9 cellular contexts compared by ENCODE assay signal in the genomic region with DNA sequence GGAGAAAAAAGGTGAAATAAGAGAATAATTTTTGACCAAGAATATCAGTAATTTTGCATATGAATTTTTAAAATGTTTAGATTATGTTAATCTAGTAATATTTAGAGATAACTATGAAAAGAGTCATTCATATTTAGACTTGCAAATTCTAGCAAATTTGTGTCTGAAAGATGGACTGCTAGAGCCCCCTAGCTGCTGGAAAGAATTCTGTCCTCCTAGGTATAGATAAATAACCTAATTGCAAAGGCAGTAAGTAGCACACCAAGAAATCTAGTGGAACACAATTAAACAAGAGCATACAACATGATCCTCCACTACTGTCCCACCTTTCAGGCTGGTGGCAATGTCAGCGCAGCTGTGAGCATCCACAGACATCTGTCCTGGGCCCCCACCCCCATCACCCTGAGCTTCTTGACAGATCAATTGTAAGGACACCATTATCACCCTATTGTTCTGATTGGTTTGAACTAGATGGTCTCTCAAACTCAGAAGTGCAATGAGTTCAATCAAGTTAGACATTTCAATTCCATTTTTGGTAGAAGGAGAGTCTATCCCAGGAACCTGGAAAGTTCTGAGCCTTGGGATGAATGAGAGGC. TPM values are rescaled to one million over a fixed set of nuclear protein-coding genes. Genes with fewer than 3 reads are reported as not detected.
DNase-seq lines count a peak whose midpoint lies in the region; ATAC-seq and TF ChIP-seq lines count a peak whose summit lies in the region.
"Had no signal": no experiment of that assay in that cellular context is flagged by ENCODE, and none has a peak within 500 bp of the region (broad histone marks: within the 10 kb centered on the region; RNA-seq: fewer than 3 reads in every experiment).

No MANE protein-coding gene starts in this region.

- DNase-seq in AG10803 (ENCODE audit: low read depth) (peak; percentile 69), NCI-H82 (lab: John Stamatoyannopoulos, UW) (peak; percentile 61), chondrocyte (ENCODE audit: low spot score) (no peak), lung (ENCODE audit: low spot score) (no peak), immature natural killer cell (no peak)

- TF ChIP-seq CTCF in AG10803 (conservative IDR thresholded peaks at IDR 0.05; ENCODE audit: low read length) (peak; percentile 87), chondrocyte (IDR thresholded peaks at IDR 0.05) (peak; percentile 95), lung (IDR thresholded peaks at IDR 0.05; ENCODE audit: control extremely low read depth, extremely low read depth) (no peak)

- no peaks in the 10 kb centered on the region for H3K9me3 ChIP-seq in lung (ENCODE audit: control insufficient read depth in 2 of 2, insufficient read depth in 1 of 2, low read length in 1 of 2)

- no peaks in the 10 kb centered on the region for H3K4me1 ChIP-seq in lung (ENCODE audit: control insufficient read depth in 2 of 2, insufficient read depth in 2 of 2, low read length in 2 of 2)

- H3K4me1 Mint-ChIP-seq in chondrocyte (ENCODE audit: low read depth) (peaks cover 2% of the 10 kb centered on the region), immature natural killer cell (no peaks in the 10 kb centered on the region)
- H3K4me1 Mint-ChIP-seq: central memory CD8-positive, alpha-beta T cell had no signal

- H3K4me3 Mint-ChIP-seq in chondrocyte (ENCODE audit: unreplicated experiment) (no peak overlapping the region), immature natural killer cell (no peak overlapping the region)
- H3K4me3 Mint-ChIP-seq: central memory CD8-positive, alpha-beta T cell had no signal

- H3K27me3 Mint-ChIP-seq in chondrocyte (ENCODE audit: low read depth), result no peaks in the 10 kb centered on the region
- H3K27me3 Mint-ChIP-seq in immature natural killer cell (ENCODE audit: low read depth in 3 of 3), result peaks cover 0 to 3% (median 0%) of the 10 kb centered on the region in 3 donors
- H3K27me3 Mint-ChIP-seq: central memory CD8-positive, alpha-beta T cell had no signal

- no peaks in the 10 kb centered on the region for H3K27me3 ChIP-seq in lung (ENCODE audit: control insufficient read depth, insufficient read depth)

- H3K36me3 ChIP-seq in lung (ENCODE audit: control insufficient read depth in 2 of 2, insufficient read depth in 2 of 2, low read length in 2 of 2), result no peaks in the 10 kb centered on the region

- 36 to 40% methylated on average over 1 of the region's 1 CpG for WGBS in lung, 2 donors

- peak; percentile 54 for ATAC-seq in GM21360 (IDR thresholded peaks at IDR 0.05; ENCODE audit: unreplicated experiment)
- ATAC-seq in lung (ENCODE audit: insufficient read depth, low FRiP score), result peak; percentile 19
- no peak for ATAC-seq in HG03139 (IDR thresholded peaks at IDR 0.05; ENCODE audit: unreplicated experiment)
- no peak for ATAC-seq in GM19395 (IDR thresholded peaks at IDR 0.05; ENCODE audit: unreplicated experiment)

- no peaks in the 10 kb centered on the region for H3K36me3 Mint-ChIP-seq in chondrocyte (ENCODE audit: low read depth)
- H3K36me3 Mint-ChIP-seq in immature natural killer cell, result no peaks in the 10 kb centered on the region

- H3K27ac Mint-ChIP-seq in chondrocyte (ENCODE audit: unreplicated experiment) (no peak overlapping the region), immature natural killer cell (no peak overlapping the region)

- no peak overlapping the region for H3K27ac ChIP-seq in lung (ENCODE audit: low read depth in 1 of 2, low read length in 1 of 2)

- H3K9me3 Mint-ChIP-seq in chondrocyte (ENCODE audit: low read depth) (no peaks in the 10 kb centered on the region), immature natural killer cell (peaks cover 0 to 12% (median 6%) of the 10 kb centered on the region in 6 donors)

- H3K4me3 ChIP-seq in AG10803 (ENCODE audit: low read length) (no peak overlapping the region), lung (no peak overlapping the region)

RNA-seq across cellular contexts. Expression of a gene that starts 15.0 kb away (rescaled TPM):
- 35.7 to 79.7 TPM (median 73.3 TPM) in 3 replicates for total RNA-seq in chondrocyte
- total RNA-seq in lung, result 10 to 100 TPM in 1 of 2 donors, 1 to 10 TPM in 1; 2.1 to 30.4 TPM
- polyA plus RNA-seq in lung, result under 1 TPM; 0.51 to 0.74 TPM
- polyA plus RNA-seq in immature natural killer cell, result not detected

RNA-seq across cellular contexts. Expression of a gene that starts 36.2 kb away (rescaled TPM):
- total RNA-seq in chondrocyte (not detected in 3 replicates), lung (not detected)
- polyA plus RNA-seq in lung (not detected), immature natural killer cell (not detected)

Comparison
In these comparisons a context has a peak if more than half of its experiments do, and no peak if none do; other contexts are left out.
1. DNase-seq: peak in AG10803 (single experiment) and NCI-H82 (single experiment); none in chondrocyte (single experiment), lung (single experiment) and immature natural killer cell (0 of 3).
2. ATAC-seq: peak in GM21360 (single experiment) and lung (single experiment); none in HG03139 (single experiment) and GM19395 (single experiment).